In the genomic region with DNA sequence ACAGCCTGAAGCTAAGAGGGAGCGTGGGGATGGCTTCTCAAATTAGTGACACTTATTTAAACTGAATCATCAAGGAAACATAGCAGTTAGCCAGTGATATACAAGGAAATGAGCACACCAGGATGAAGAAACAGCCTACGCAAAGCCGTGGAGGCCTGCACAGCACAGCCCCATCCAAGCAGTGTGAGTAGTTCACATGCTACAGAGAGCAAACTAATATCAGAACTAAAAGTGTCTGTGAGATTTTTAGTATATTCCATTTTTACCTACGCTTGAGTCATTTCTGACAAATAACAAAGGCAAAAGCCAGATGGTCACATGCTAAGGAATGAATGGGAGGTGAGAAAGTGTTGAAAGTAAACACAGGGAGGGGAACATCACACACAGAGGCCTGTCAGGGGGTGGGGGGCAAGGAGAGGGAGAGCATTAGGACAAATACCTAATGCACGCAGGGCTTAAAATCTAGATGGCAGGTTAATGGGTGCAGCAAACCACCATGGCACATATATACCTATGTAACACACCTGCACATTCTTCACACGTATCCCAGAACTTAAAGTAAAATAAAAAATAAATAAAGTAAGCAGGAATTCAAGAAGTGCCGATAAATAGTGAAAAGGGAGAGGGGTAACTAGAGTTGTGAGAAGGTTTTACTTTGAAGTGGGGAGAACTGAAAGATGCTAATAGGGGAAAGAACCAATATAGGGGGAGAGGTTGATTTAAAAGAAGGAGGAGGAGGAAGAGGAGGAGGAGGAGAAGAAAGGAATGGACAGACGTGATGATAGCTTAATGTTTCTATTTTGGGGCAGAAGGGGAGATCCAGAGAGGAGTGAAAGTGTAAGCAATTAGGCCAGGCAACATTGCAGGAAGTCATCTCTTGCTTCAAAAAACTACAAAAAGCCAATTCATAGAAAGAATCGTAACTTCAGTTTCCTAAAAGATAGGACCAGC, we compare ENCODE assay signal across 8 cellular contexts.
DNase-seq lines count a peak whose midpoint lies in the region; ATAC-seq, FAIRE-seq and TF ChIP-seq lines count a peak whose summit lies in the region.

No MANE protein-coding gene starts in this region.

- H3K4me2 ChIP-seq in endothelial cell of umbilical vein (ENCODE audit: insufficient read depth, low read length), result no peak overlapping the region

- H3K27ac ChIP-seq in endothelial cell of umbilical vein (ENCODE audit: insufficient read depth, low read depth, low read length), result no peak overlapping the region

- no peaks in the 10 kb centered on the region for H3K4me1 ChIP-seq in endothelial cell of umbilical vein (ENCODE audit: control insufficient read depth, extremely low read depth, insufficient read depth, low read length)

- peak; percentile 96 for ATAC-seq in GM21737 (IDR thresholded peaks at IDR 0.05; ENCODE audit: unreplicated experiment)

- H3K9me1 ChIP-seq in endothelial cell of umbilical vein (replicated peaks; ENCODE audit: control insufficient read depth, extremely low read depth, insufficient read depth, low read length), result no peaks in the 10 kb centered on the region

- H2AFZ ChIP-seq in endothelial cell of umbilical vein (ENCODE audit: low read depth, low read length), result peak overlapping the region; percentile 70

- no peak overlapping the region for H3K4me3 ChIP-seq in endothelial cell of umbilical vein (replicated peaks in 1 of 3; ENCODE audit: insufficient read depth in 1 of 3, low read depth in 1 of 3, low read length in 3 of 3)

- CTCF ChIA-PET in endothelial cell of umbilical vein (lab: Charles Lee), result no interaction called here

- intact Hi-C loops in endothelial cell of umbilical vein (cut with micrococcal nuclease), result no loop called here

- TF ChIP-seq POLR2A in GM12892 (IDR thresholded peaks at IDR 0.05; ENCODE audit: low read depth, low read length), result no peak
- TF ChIP-seq POLR2A in endothelial cell of umbilical vein (IDR thresholded peaks at IDR 0.05; ENCODE audit: low read depth, low read length), result no peak

- H3K27me3 ChIP-seq in endothelial cell of umbilical vein (ENCODE audit: control insufficient read depth in 2 of 2, insufficient read depth in 2 of 2, low read length in 2 of 2), result no peaks in the 10 kb centered on the region

- no TSS peak for BruUV-seq in endothelial cell of umbilical vein (replicated peaks; lab: Mats Ljungman, UMichigan)

- no peak for TF ChIP-seq CTCF in endothelial cell of umbilical vein (IDR thresholded peaks at IDR 0.05; ENCODE audit: extremely low read depth in 1 of 2, insufficient read depth in 1 of 2, low read depth in 1 of 2, low read length in 2 of 2)

- FAIRE-seq in GM12892 (lab: Jason Lieb, UNC), result peak; percentile 95
- no peak for FAIRE-seq in endothelial cell of umbilical vein (lab: Jason Lieb, UNC)

- DNase-seq in GM12892 (ENCODE audit: insufficient read length), result no peak
- DNase-seq in MV-4-11 (lab: John Stamatoyannopoulos, UW), result peak; percentile 19
- peak; percentile 14 for DNase-seq in endothelial cell of umbilical vein (ENCODE audit: low read depth, low spot score)
- DNase-seq in NCI-H128 (lab: John Stamatoyannopoulos, UW; ENCODE audit: unreplicated experiment), result no peak
- no peak for DNase-seq in germinal center (ENCODE audit: low spot score)
- DNase-seq in NCI-H1436 treated with DMSO at 0.1 percent for 48 hours (lab: John Stamatoyannopoulos, UW), result no peak
- DNase-seq in DMS79 treated with DMSO at 0.1 percent for 48 hours (lab: John Stamatoyannopoulos, UW), result no peak

- H4K20me1 ChIP-seq in endothelial cell of umbilical vein (replicated peaks; ENCODE audit: control insufficient read depth, extremely low read depth, insufficient read depth, low read length), result no peaks in the 10 kb centered on the region

- POLR2A ChIA-PET in endothelial cell of umbilical vein (lab: Charles Lee), result no interaction called here

- H3K9ac ChIP-seq in endothelial cell of umbilical vein (replicated peaks; ENCODE audit: extremely low read depth, insufficient read depth, low read length), result no peak overlapping the region

- H3K79me2 ChIP-seq in endothelial cell of umbilical vein (ENCODE audit: control insufficient read depth, insufficient read depth, low read length), result no peaks in the 10 kb centered on the region

- no peaks in the 10 kb centered on the region for H3K9me3 ChIP-seq in endothelial cell of umbilical vein (replicated peaks; ENCODE audit: control insufficient read depth, insufficient read depth, low read length)

- no peaks in the 10 kb centered on the region for H3K36me3 ChIP-seq in endothelial cell of umbilical vein (ENCODE audit: control insufficient read depth in 2 of 2, extremely low read depth in 1 of 2, insufficient read depth in 2 of 2, low read length in 2 of 2)

- dilution Hi-C loops in endothelial cell of umbilical vein (cut with MboI; ENCODE audit: extremely low pct_ligation_motif_present, low sequenced_read_pairs), result no loop called here

TF ChIP-seq in endothelial cell of umbilical vein, 7 proteins besides CTCF, POLR2A, EP300 and RAD21:
- TF ChIP-seq GATA2 (IDR thresholded peaks at IDR 0.05; ENCODE audit: insufficient read depth, insufficient read length, low read depth, low read length) (no peak), MYC (IDR thresholded peaks at IDR 0.05; ENCODE audit: low read depth, low read length) (no peak), POLR2AphosphoS5 (IDR thresholded peaks at IDR 0.05; ENCODE audit: insufficient read depth, low read depth, low read length) (no peak), EZH2 (IDR thresholded peaks at IDR 0.05; ENCODE audit: borderline replicate concordance, low read depth, low read length, severe bottlenecking) (no peak), JUN (IDR thresholded peaks at IDR 0.05; ENCODE audit: borderline replicate concordance, insufficient read depth, insufficient read length, low read depth) (no peak), FOS (IDR thresholded peaks at IDR 0.05; ENCODE audit: borderline replicate concordance, insufficient read depth, low read length) (no peak)
- TF ChIP-seq, protein P1, sequence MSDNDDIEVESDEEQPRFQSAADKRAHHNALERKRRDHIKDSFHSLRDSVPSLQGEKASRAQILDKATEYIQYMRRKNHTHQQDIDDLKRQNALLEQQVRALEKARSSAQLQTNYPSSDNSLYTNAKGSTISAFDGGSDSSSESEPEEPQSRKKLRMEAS (IDR thresholded peaks at IDR 0.05; ENCODE audit: insufficient read depth, insufficient read length), result no peak

Comparison
In these comparisons a context has a peak if more than half of its experiments do, and no peak if none do; other contexts are left out.
1. DNase-seq: peak in MV-4-11 (single experiment) and endothelial cell of umbilical vein (single experiment); none in GM12892 (single experiment), NCI-H128 (single experiment), germinal center (single experiment), NCI-H1436 treated with DMSO at 0.1 percent for 48 hours (single experiment) and DMS79 treated with DMSO at 0.1 percent for 48 hours (single experiment).